Comparison of ENCODE assay signal across 1 cellular context in the genomic region with DNA sequence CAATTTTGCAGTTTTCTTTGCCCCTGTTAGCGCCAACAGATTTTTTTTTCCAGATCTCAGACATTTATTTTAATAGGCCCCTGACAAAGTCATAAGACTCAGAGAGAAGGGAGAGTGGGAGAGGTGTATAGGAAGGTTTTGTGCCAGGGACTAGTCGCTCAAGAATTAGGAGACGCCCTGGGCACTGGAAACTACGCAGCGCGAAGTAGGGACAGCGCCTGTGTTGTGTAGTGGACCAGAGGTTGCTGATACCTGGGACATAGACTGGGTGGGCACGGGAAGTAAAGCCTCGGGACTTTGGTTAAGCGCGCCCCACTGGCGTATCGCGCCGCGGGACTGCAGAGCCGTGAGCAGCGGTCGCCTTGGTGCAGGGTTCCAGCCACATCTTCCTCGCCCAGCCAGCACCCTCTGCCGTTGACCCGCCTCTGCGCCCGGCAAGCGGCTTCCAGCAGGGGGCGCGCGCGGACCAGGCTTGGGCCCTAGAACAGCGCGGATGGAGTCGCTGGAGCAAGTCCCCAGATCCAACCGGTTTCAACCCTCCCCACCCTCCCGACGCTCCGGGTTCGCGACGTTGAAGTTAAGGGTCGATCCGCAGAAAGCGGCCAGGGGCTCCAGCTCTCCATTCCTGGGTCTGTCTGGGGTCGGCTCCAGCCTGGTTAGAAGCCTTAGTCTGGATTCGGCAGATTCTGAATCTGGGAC.
TF ChIP-seq lines count a peak whose summit lies in the region.

No MANE protein-coding gene starts in this region.

TF ChIP-seq in HepG2, 621 proteins besides CTCF, POLR2A, EP300 and RAD21 (continued from another document and continues in another):
- TF ChIP-seq, protein P1, sequence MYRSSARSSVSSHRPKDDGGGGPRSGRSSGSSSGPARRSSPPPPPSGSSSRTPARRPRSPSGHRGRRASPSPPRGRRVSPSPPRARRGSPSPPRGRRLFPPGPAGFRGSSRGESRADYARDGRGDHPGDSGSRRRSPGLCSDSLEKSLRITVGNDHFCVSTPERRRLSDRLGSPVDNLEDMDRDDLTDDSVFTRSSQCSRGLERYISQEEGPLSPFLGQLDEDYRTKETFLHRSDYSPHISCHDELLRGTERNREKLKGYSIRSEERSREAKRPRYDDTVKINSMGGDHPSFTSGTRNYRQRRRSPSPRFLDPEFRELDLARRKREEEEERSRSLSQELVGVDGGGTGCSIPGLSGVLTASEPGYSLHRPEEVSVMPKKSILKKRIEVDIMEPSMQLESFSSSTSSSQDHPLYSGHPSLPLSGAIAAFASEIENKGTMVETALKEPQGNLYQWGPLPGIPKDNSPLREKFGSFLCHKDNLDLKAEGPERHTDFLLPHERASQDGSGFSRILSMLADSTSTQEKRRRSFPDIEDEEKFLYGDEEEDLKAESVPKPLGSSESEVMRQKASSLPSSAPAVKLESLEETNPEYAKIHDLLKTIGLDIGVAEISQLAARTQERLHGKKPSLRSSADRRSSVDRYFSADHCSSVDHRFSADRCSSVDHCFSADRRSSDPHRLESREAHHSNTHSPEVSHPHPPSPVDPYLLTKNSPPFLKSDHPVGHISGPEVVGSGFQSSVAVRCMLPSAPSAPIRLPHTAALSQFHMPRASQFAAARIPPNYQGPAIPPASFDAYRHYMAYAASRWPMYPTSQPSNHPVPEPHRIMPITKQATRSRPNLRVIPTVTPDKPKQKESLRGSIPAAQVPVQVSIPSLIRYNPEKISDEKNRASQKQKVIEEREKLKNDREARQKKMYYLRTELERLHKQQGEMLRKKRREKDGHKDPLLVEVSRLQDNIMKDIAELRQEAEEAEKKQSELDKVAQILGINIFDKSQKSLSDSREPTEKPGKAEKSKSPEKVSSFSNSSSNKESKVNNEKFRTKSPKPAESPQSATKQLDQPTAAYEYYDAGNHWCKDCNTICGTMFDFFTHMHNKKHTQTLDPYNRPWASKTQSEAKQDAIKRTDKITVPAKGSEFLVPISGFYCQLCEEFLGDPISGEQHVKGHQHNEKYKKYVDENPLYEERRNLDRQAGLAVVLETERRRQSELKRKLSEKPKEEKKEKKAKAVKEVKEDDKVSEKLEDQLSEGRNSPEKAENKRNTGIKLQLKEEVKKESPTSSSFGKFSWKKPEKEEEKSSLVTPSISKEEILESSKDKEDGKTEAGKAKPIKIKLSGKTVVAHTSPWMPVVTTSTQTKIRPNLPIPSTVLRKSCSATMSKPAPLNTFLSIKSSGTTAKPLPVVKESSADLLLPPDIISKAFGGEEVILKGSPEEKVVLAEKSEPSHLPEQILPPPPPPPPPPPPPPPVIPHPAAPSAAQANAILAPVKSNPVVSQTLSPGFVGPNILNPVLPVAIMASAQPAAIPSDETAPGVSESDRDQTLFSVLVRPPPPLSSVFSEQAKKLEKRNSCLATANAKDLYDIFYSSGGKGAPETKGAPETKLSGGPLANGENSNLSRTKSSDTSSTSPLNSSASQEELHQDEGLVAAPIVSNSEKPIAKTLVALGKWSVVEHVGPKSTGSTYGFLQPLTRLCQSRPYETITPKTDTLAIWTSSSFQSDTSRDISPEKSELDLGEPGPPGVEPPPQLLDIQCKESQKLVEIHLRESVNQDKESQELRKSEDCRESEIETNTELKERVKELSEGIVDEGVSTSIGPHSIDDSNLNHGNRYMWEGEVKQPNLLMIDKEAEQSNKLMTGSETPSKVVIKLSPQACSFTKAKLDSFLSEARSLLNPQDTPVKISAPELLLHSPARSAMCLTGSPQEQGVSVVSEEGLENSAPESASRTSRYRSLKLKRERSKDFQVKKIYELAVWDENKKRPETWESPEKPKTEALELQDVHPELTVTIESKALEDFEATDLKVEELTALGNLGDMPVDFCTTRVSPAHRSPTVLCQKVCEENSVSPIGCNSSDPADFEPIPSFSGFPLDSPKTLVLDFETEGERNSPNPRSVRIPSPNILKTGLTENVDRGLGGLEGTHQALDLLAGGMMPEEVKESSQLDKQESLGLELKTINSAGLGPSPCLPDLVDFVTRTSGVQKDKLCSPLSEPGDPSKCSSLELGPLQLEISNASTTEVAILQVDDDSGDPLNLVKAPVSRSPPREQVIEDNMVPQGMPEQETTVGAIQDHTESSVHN (CRISPR knock-in tag; IDR thresholded peaks at IDR 0.05), result no peak
- TF ChIP-seq GATAD1 (CRISPR knock-in tag; IDR thresholded peaks at IDR 0.05), result 0 out of 2 replicates have a peak, but pooled peaks have one; percentile 22
- TF ChIP-seq ZNF34 (CRISPR knock-in tag; IDR thresholded peaks at IDR 0.05; ENCODE audit: borderline replicate concordance), result no peak
- TF ChIP-seq, protein P2, sequence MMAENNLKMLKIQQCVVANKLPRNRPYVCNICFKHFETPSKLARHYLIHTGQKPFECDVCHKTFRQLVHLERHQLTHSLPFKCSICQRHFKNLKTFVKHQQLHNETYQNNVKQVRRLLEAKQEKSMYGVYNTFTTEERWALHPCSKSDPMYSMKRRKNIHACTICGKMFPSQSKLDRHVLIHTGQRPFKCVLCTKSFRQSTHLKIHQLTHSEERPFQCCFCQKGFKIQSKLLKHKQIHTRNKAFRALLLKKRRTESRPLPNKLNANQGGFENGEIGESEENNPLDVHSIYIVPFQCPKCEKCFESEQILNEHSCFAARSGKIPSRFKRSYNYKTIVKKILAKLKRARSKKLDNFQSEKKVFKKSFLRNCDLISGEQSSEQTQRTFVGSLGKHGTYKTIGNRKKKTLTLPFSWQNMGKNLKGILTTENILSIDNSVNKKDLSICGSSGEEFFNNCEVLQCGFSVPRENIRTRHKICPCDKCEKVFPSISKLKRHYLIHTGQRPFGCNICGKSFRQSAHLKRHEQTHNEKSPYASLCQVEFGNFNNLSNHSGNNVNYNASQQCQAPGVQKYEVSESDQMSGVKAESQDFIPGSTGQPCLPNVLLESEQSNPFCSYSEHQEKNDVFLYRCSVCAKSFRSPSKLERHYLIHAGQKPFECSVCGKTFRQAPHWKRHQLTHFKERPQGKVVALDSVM (CRISPR knock-in tag; IDR thresholded peaks at IDR 0.05), result no peak
- TF ChIP-seq ZNF337 (CRISPR knock-in tag; IDR thresholded peaks at IDR 0.05; ENCODE audit: borderline replicate concordance, low read depth), result no peak
- TF ChIP-seq, protein P3, sequence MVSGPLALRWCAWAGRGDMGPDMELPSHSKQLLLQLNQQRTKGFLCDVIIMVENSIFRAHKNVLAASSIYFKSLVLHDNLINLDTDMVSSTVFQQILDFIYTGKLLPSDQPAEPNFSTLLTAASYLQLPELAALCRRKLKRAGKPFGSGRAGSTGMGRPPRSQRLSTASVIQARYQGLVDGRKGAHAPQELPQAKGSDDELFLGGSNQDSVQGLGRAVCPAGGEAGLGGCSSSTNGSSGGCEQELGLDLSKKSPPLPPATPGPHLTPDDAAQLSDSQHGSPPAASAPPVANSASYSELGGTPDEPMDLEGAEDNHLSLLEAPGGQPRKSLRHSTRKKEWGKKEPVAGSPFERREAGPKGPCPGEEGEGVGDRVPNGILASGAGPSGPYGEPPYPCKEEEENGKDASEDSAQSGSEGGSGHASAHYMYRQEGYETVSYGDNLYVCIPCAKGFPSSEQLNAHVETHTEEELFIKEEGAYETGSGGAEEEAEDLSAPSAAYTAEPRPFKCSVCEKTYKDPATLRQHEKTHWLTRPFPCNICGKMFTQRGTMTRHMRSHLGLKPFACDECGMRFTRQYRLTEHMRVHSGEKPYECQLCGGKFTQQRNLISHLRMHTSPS (CRISPR knock-in tag; IDR thresholded peaks at IDR 0.05; ENCODE audit: low read depth), result no peak
- TF ChIP-seq, protein P4, sequence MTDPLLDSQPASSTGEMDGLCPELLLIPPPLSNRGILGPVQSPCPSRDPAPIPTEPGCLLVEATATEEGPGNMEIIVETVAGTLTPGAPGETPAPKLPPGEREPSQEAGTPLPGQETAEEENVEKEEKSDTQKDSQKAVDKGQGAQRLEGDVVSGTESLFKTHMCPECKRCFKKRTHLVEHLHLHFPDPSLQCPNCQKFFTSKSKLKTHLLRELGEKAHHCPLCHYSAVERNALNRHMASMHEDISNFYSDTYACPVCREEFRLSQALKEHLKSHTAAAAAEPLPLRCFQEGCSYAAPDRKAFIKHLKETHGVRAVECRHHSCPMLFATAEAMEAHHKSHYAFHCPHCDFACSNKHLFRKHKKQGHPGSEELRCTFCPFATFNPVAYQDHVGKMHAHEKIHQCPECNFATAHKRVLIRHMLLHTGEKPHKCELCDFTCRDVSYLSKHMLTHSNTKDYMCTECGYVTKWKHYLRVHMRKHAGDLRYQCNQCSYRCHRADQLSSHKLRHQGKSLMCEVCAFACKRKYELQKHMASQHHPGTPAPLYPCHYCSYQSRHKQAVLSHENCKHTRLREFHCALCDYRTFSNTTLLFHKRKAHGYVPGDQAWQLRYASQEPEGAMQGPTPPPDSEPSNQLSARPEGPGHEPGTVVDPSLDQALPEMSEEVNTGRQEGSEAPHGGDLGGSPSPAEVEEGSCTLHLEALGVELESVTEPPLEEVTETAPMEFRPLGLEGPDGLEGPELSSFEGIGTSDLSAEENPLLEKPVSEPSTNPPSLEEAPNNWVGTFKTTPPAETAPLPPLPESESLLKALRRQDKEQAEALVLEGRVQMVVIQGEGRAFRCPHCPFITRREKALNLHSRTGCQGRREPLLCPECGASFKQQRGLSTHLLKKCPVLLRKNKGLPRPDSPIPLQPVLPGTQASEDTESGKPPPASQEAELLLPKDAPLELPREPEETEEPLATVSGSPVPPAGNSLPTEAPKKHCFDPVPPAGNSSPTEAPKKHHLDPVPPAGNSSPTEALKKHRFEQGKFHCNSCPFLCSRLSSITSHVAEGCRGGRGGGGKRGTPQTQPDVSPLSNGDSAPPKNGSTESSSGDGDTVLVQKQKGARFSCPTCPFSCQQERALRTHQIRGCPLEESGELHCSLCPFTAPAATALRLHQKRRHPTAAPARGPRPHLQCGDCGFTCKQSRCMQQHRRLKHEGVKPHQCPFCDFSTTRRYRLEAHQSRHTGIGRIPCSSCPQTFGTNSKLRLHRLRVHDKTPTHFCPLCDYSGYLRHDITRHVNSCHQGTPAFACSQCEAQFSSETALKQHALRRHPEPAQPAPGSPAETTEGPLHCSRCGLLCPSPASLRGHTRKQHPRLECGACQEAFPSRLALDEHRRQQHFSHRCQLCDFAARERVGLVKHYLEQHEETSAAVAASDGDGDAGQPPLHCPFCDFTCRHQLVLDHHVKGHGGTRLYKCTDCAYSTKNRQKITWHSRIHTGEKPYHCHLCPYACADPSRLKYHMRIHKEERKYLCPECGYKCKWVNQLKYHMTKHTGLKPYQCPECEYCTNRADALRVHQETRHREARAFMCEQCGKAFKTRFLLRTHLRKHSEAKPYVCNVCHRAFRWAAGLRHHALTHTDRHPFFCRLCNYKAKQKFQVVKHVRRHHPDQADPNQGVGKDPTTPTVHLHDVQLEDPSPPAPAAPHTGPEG (CRISPR knock-in tag; IDR thresholded peaks at IDR 0.05), result no peak
- TF ChIP-seq ELF1 (CRISPR knock-in tag; IDR thresholded peaks at IDR 0.05), result 0 out of 2 replicates have a peak, but pooled peaks have one; percentile 21
- TF ChIP-seq ZFP36 (IDR thresholded peaks at IDR 0.05; ENCODE audit: borderline replicate concordance, low read depth, low read length, partially characterized antibody), result no peak
- no peak for TF ChIP-seq ZNF782 (CRISPR knock-in tag; IDR thresholded peaks at IDR 0.05; ENCODE audit: borderline replicate concordance)
- no peak for TF ChIP-seq HNRNPL (IDR thresholded peaks at IDR 0.05; ENCODE audit: low read depth, low read length)
- TF ChIP-seq, protein P5, sequence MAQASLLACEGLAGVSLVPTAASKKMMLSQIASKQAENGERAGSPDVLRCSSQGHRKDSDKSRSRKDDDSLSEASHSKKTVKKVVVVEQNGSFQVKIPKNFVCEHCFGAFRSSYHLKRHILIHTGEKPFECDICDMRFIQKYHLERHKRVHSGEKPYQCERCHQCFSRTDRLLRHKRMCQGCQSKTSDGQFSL (CRISPR knock-in tag; IDR thresholded peaks at IDR 0.05), result no peak
- no peak for TF ChIP-seq HOXA7 (CRISPR knock-in tag; IDR thresholded peaks at IDR 0.05)
- TF ChIP-seq, protein P6, sequence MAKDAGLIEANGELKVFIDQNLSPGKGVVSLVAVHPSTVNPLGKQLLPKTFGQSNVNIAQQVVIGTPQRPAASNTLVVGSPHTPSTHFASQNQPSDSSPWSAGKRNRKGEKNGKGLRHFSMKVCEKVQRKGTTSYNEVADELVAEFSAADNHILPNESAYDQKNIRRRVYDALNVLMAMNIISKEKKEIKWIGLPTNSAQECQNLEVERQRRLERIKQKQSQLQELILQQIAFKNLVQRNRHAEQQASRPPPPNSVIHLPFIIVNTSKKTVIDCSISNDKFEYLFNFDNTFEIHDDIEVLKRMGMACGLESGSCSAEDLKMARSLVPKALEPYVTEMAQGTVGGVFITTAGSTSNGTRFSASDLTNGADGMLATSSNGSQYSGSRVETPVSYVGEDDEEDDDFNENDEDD (CRISPR knock-in tag; IDR thresholded peaks at IDR 0.05; ENCODE audit: borderline replicate concordance), result no peak
- no peak for TF ChIP-seq EED (CRISPR knock-in tag; IDR thresholded peaks at IDR 0.05)
- TF ChIP-seq, protein P7, sequence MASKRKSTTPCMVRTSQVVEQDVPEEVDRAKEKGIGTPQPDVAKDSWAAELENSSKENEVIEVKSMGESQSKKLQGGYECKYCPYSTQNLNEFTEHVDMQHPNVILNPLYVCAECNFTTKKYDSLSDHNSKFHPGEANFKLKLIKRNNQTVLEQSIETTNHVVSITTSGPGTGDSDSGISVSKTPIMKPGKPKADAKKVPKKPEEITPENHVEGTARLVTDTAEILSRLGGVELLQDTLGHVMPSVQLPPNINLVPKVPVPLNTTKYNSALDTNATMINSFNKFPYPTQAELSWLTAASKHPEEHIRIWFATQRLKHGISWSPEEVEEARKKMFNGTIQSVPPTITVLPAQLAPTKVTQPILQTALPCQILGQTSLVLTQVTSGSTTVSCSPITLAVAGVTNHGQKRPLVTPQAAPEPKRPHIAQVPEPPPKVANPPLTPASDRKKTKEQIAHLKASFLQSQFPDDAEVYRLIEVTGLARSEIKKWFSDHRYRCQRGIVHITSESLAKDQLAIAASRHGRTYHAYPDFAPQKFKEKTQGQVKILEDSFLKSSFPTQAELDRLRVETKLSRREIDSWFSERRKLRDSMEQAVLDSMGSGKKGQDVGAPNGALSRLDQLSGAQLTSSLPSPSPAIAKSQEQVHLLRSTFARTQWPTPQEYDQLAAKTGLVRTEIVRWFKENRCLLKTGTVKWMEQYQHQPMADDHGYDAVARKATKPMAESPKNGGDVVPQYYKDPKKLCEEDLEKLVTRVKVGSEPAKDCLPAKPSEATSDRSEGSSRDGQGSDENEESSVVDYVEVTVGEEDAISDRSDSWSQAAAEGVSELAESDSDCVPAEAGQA (IDR thresholded peaks at IDR 0.05; ENCODE audit: low read depth), result no peak
- TF ChIP-seq, protein P7 (CRISPR knock-in tag; IDR thresholded peaks at IDR 0.05; ENCODE audit: borderline replicate concordance), result no peak
- TF ChIP-seq PHF21A (CRISPR knock-in tag; IDR thresholded peaks at IDR 0.05), result no peak
- TF ChIP-seq ZNF564 (CRISPR knock-in tag; IDR thresholded peaks at IDR 0.05), result no peak
- no peak for TF ChIP-seq CEBPG (CRISPR knock-in tag; IDR thresholded peaks at IDR 0.05)
- no peak for TF ChIP-seq ZNF570 (CRISPR knock-in tag; IDR thresholded peaks at IDR 0.05; ENCODE audit: borderline replicate concordance)
- no peak for TF ChIP-seq STAT5B (CRISPR knock-in tag; IDR thresholded peaks at IDR 0.05)
